33 cellular contexts compared by ENCODE assay signal in genomic region chr1:15932612-15933011, GRCh38. TPM values are rescaled to one million over a fixed set of nuclear protein-coding genes. Genes with fewer than 3 reads are reported as not detected.
DNase-seq lines count a peak whose midpoint lies in the region; ATAC-seq, FAIRE-seq and TF ChIP-seq lines count a peak whose summit lies in the region.
"Had no signal": no experiment of that assay in that cellular context is flagged by ENCODE, and none has a peak within 500 bp of the region (broad histone marks: within the 10 kb centered on the region; RNA-seq: fewer than 3 reads in every experiment).

No MANE protein-coding gene starts in this region.

- no peaks in the 10 kb centered on the region for H4K20me1 ChIP-seq in HepG2 (ENCODE audit: insufficient read depth, low read length)
- no peaks in the 10 kb centered on the region for H4K20me1 ChIP-seq in MM.1S (ENCODE audit: insufficient read depth, low read length)

- peaks cover 21% of the 10 kb centered on the region for H3K36me3 Mint-ChIP-seq in T-helper 17 cell (ENCODE audit: low read depth)
- H3K36me3 Mint-ChIP-seq in endodermal cell (ENCODE audit: low read depth): peaks cover 87% of the 10 kb centered on the region
- peaks cover 74 to 92% of the 10 kb centered on the region in 2 donors for H3K36me3 Mint-ChIP-seq in stimulated activated naive B cell treated with anti-CD40 and anti-IgM and Interleukin-4, amounts not matched to agents 10 μg/mL and 1 μg/mL and 100 μg/mL, for 72 hours
- peaks cover 83% of the 10 kb centered on the region for H3K36me3 Mint-ChIP-seq in mesothelial cell of epicardium

- H2AFZ ChIP-seq in HepG2 (ENCODE audit: low read length) (no peak overlapping the region), MM.1S (ENCODE audit: low read length) (no peak overlapping the region)

- WGBS in liver: 95% methylated on average over 9 of the region's 9 CpGs
- 100% methylated on average over 7 of the region's 9 CpGs for WGBS in HepG2 (ENCODE audit: low lambda C conversion rate)
- 91 to 97% methylated on average over 7 to 9 of the region's 9 CpGs for WGBS in endodermal cell (ENCODE audit: insufficient coverage in 1 of 2, insufficient read length in 1 of 2), 2 experiments

- FAIRE-seq in HepG2 (lab: Jason Lieb, UNC): no peak
- FAIRE-seq: GM12892 had no signal

- TF ChIP-seq RAD21 in liver (IDR thresholded peaks at IDR 0.05) (no peak), HepG2 (CRISPR knock-in tag; IDR thresholded peaks at IDR 0.05) (no peak)

- no peaks in the 10 kb centered on the region for H3K9me3 Mint-ChIP-seq in endodermal cell
- H3K9me3 Mint-ChIP-seq in stimulated activated naive B cell treated with anti-CD40 and anti-IgM and Interleukin-4, amounts not matched to agents 10 μg/mL and 1 μg/mL and 100 μg/mL, for 72 hours: no peaks in the 10 kb centered on the region
- H3K9me3 Mint-ChIP-seq in mesothelial cell of epicardium: no peaks in the 10 kb centered on the region

- no peak overlapping the region for H3K4me2 ChIP-seq in HepG2 (ENCODE audit: low read depth, low read length)
- H3K4me2 ChIP-seq in MM.1S (ENCODE audit: low read depth, low read length): no peak overlapping the region
- H3K4me2 ChIP-seq: BLaER1 treated with 17β-estradiol and CSF1 and Interleukin-3, amounts not matched to agents 10 nM and 100 nM had no signal

- POLR2A ChIA-PET in HepG2 (lab: Yijun Ruan, JAX): no interaction called here

- H3K36me3 ChIP-seq in liver (ENCODE audit: control insufficient read depth in 4 of 4, insufficient read depth in 3 of 4, low read depth in 1 of 4, low read length in 3 of 4) (peaks cover 24 to 92% (median 67%) of the 10 kb centered on the region in 4 donors), HepG2 (replicated peaks in 1 of 2; ENCODE audit: control insufficient read depth in 1 of 2, insufficient read depth in 2 of 2, low read length in 2 of 2) (peaks cover 58 to 93% of the 10 kb centered on the region in 2 experiments), endodermal cell (ENCODE audit: control insufficient read depth, insufficient read depth, low read length) (peaks cover 92% of the 10 kb centered on the region), MM.1S (replicated peaks; ENCODE audit: insufficient read depth, low read length) (peaks cover 29% of the 10 kb centered on the region)

- CTCF ChIA-PET in HepG2 (lab: Yijun Ruan, JAX; ENCODE audit: low intra/inter-chr PET ratio, low total read pairs): no interaction called here

- H3K27me3 Mint-ChIP-seq in T-helper 17 cell (no peaks in the 10 kb centered on the region), endodermal cell (ENCODE audit: insufficient read depth) (no peaks in the 10 kb centered on the region), mesothelial cell of epicardium (ENCODE audit: low read depth) (no peaks in the 10 kb centered on the region)
- no peaks in the 10 kb centered on the region for H3K27me3 Mint-ChIP-seq in stimulated activated naive B cell treated with anti-CD40 and anti-IgM and Interleukin-4, amounts not matched to agents 10 μg/mL and 1 μg/mL and 100 μg/mL, for 72 hours
- H3K27me3 Mint-ChIP-seq: activated CD8-positive, alpha-beta memory T cell treated with anti-CD3 and anti-CD28 coated beads, Interleukin-2, amount 10 ng/mL, durations not matched to agents 7 days and 5 days; naive thymus-derived CD4-positive, alpha-beta T cell had no signal

- TF ChIP-seq CTCF in liver (IDR thresholded peaks at IDR 0.05; ENCODE audit: low read depth, low read length, missing input control) (no peak), HepG2 (CRISPR knock-in tag; IDR thresholded peaks at IDR 0.05) (no peak), endodermal cell (conservative IDR thresholded peaks at IDR 0.05) (no peak), mesothelial cell of epicardium (IDR thresholded peaks at IDR 0.05; ENCODE audit: unreplicated experiment) (no peak), MM.1S (IDR thresholded peaks at IDR 0.05; ENCODE audit: low read length) (no peak)

- BruUV-seq in HepG2 (replicated peaks; lab: Mats Ljungman, UMichigan): no TSS peak

- no peak for TF ChIP-seq POLR2A in HepG2 (IDR thresholded peaks at IDR 0.05; ENCODE audit: insufficient read depth in 1 of 2, low read depth in 2 of 2, low read length in 2 of 2)

- no peak for TF ChIP-seq EP300 in HepG2 (IDR thresholded peaks at IDR 0.05; ENCODE audit: low read depth in 2 of 2, low read length in 2 of 2)
- no peak for TF ChIP-seq EP300 in HepG2 (CRISPR knock-in tag; IDR thresholded peaks at IDR 0.05; ENCODE audit: borderline replicate concordance)

- no peaks in the 10 kb centered on the region for H3K9me3 ChIP-seq in liver (ENCODE audit: control insufficient read depth in 4 of 4, low read length in 3 of 4)
- no peaks in the 10 kb centered on the region for H3K9me3 ChIP-seq in HepG2 (ENCODE audit: low read length)
- H3K9me3 ChIP-seq in T-helper 17 cell (ENCODE audit: control insufficient read depth, low read length, poor library complexity, severe bottlenecking): no peaks in the 10 kb centered on the region
- H3K9me3 ChIP-seq in endodermal cell (ENCODE audit: control insufficient read depth, low read length): no peaks in the 10 kb centered on the region
- H3K9me3 ChIP-seq in MM.1S (replicated peaks; ENCODE audit: insufficient read depth, low read length): no peaks in the 10 kb centered on the region
- H3K9me3 ChIP-seq: BLaER1 treated with 17β-estradiol and CSF1 and Interleukin-3, amounts not matched to agents 10 nM and 100 nM; suprapubic skin; upper lobe of left lung had no signal

- H3K27ac Mint-ChIP-seq in T-helper 17 cell: peak overlapping the region; percentile 60
- H3K27ac Mint-ChIP-seq in endodermal cell: peak overlapping the region; percentile 60
- peak overlapping the region; percentile 47 for H3K27ac Mint-ChIP-seq in stimulated activated naive B cell treated with anti-CD40 and anti-IgM and Interleukin-4, amounts not matched to agents 10 μg/mL and 1 μg/mL and 100 μg/mL, for 72 hours
- H3K27ac Mint-ChIP-seq in mesothelial cell of epicardium: no peak overlapping the region

- intact Hi-C loops in HepG2 (cut with micrococcal nuclease; ENCODE audit: unreplicated experiment): no loop called here

- no peaks in the 10 kb centered on the region for H3K79me2 ChIP-seq in HepG2 (ENCODE audit: insufficient read depth, low read length)
- H3K79me2 ChIP-seq in MM.1S (ENCODE audit: low read length): peaks cover 5% of the 10 kb centered on the region; the same call in 1 of the 2 replicates

- ATAC-seq in HepG2 (no peak), T-helper 17 cell (no peak)
- no peak for ATAC-seq in stimulated activated naive B cell treated with anti-CD40 and anti-IgM and Interleukin-4, amounts not matched to agents 10 μg/mL and 1 μg/mL and 100 μg/mL, for 72 hours (replicated peaks)
- ATAC-seq: activated CD8-positive, alpha-beta memory T cell treated with anti-CD3 and anti-CD28 coated beads, Interleukin-2, amount 10 ng/mL, durations not matched to agents 7 days and 5 days; left lobe of liver; naive thymus-derived CD4-positive, alpha-beta T cell; PC-3; Right ventricle myocardium inferior had no signal

- H3K4me1 ChIP-seq in liver (ENCODE audit: control insufficient read depth in 4 of 4, insufficient read depth in 4 of 4, low read length in 3 of 4) (peaks cover 0 to 3% (median 0%) of the 10 kb centered on the region in 4 donors), HepG2 (ENCODE audit: insufficient read depth, low read length) (peaks cover 4% of the 10 kb centered on the region), endodermal cell (ENCODE audit: control insufficient read depth, insufficient read depth, low read length) (no peaks in the 10 kb centered on the region), MM.1S (ENCODE audit: low read length) (no peaks in the 10 kb centered on the region)

- H3K9me2 ChIP-seq in MM.1S (replicated peaks; ENCODE audit: insufficient read depth, low read length): no peaks in the 10 kb centered on the region

- in situ Hi-C loops in HepG2 (cut with HindIII; ENCODE audit: extremely low pct_ligation_motif_present, low pct_unique_long_range_greater_than_20kb): no loop called here

- H3K4me3 Mint-ChIP-seq in T-helper 17 cell (no peak overlapping the region), endodermal cell (no peak overlapping the region), mesothelial cell of epicardium (no peak overlapping the region)
- no peak overlapping the region for H3K4me3 Mint-ChIP-seq in stimulated activated naive B cell treated with anti-CD40 and anti-IgM and Interleukin-4, amounts not matched to agents 10 μg/mL and 1 μg/mL and 100 μg/mL, for 72 hours
- H3K4me3 Mint-ChIP-seq: activated CD8-positive, alpha-beta memory T cell treated with anti-CD3 and anti-CD28 coated beads, Interleukin-2, amount 10 ng/mL, durations not matched to agents 7 days and 5 days; naive thymus-derived CD4-positive, alpha-beta T cell had no signal

- H3K27ac ChIP-seq in liver (ENCODE audit: low read depth in 1 of 2, low read length in 2 of 2): no peak overlapping the region
- no peak overlapping the region for H3K27ac ChIP-seq in HepG2 (ENCODE audit: extremely low read length, insufficient read depth, low read length)
- no peak overlapping the region for H3K27ac ChIP-seq in endodermal cell (ENCODE audit: low read depth, low read length)
- no peak overlapping the region for H3K27ac ChIP-seq in MM.1S (ENCODE audit: low read length)
- H3K27ac ChIP-seq: BLaER1 treated with 17β-estradiol and CSF1 and Interleukin-3, amounts not matched to agents 10 nM and 100 nM; coronary artery; suprapubic skin; upper lobe of left lung had no signal

- H3K9ac ChIP-seq in liver (ENCODE audit: low read depth in 1 of 2, low read length in 2 of 2) (no peak overlapping the region), HepG2 (ENCODE audit: insufficient read depth, low read depth, low read length) (no peak overlapping the region), endodermal cell (ENCODE audit: extremely low read depth, low read length, poor library complexity, severe bottlenecking) (no peak overlapping the region), MM.1S (ENCODE audit: low read length) (no peak overlapping the region)
- H3K9ac ChIP-seq: BLaER1 treated with 17β-estradiol and CSF1 and Interleukin-3, amounts not matched to agents 10 nM and 100 nM had no signal

- DNase-seq in HepG2 (ENCODE audit: low spot score) (no peak), T-helper 17 cell (no peak), endodermal cell (no peak), mesothelial cell of epicardium (ENCODE audit: low spot score in 2 of 2, unreplicated experiment in 2 of 2) (no peak), MM.1S (no peak)
- no peak for DNase-seq in stimulated activated naive B cell treated with anti-CD40 and anti-IgM and Interleukin-4, amounts not matched to agents 10 μg/mL and 1 μg/mL and 100 μg/mL, for 72 hours
- DNase-seq: activated CD4-positive, alpha-beta T cell treated with anti-CD3 and anti-CD28 coated beads for 4 hours; activated CD8-positive, alpha-beta memory T cell treated with anti-CD3 and anti-CD28 coated beads, Interleukin-2, amount 10 ng/mL, durations not matched to agents 7 days and 5 days; activated naive CD4-positive, alpha-beta T cell treated with Interleukin-2 at 50 U/mL for 16 hours; activated T-cell treated with anti-CD3 and anti-CD28 coated beads, Interleukin-2, amount 50 U/mL, for 48 hours; anterior cingulate cortex; DMS153; effector CD8-positive, alpha-beta T cell; glutamatergic neuron; H7; naive thymus-derived CD4-positive, alpha-beta T cell; NCI-H1417; NCI-H2081; NCI-H2227 treated with DMSO at 0.1 percent for 48 hours; NCI-H526 treated with DMSO at 0.1 percent for 48 hours; NK-92 treated with Interleukin-12 subunit alpha and Interleukin-12 subunit beta, amount 100 ng/mL, for 24 hours; occipital lobe; PC-3; stimulated activated CD4-positive, alpha-beta T cell treated with anti-CD3 and anti-CD28 coated beads, Interleukin-15, amount 100 ng/mL, for 24 hours; stimulated activated CD4-positive, alpha-beta T cell treated with anti-CD3 and anti-CD28 coated beads, Interleukin-4, amount 100 ng/mL, for 4 hours; upper lobe of left lung had no signal

- no peaks in the 10 kb centered on the region for H3F3A ChIP-seq in MM.1S (ENCODE audit: insufficient read depth, low read length)

- H3K4me3 ChIP-seq in liver (ENCODE audit: low read depth in 1 of 3, low read length in 3 of 3) (no peak overlapping the region), HepG2 (replicated peaks in 1 of 3; ENCODE audit: insufficient read depth in 1 of 3, low read depth in 2 of 3, low read length in 3 of 3) (no peak overlapping the region), endodermal cell (ENCODE audit: low read length) (no peak overlapping the region), MM.1S (ENCODE audit: low read length) (no peak overlapping the region)
- H3K4me3 ChIP-seq: BLaER1 treated with 17β-estradiol and CSF1 and Interleukin-3, amounts not matched to agents 10 nM and 100 nM; coronary artery; suprapubic skin; upper lobe of left lung had no signal

- H3K4me1 Mint-ChIP-seq in T-helper 17 cell: peaks cover 8% of the 10 kb centered on the region
- H3K4me1 Mint-ChIP-seq in endodermal cell: peaks cover 4% of the 10 kb centered on the region
- peaks cover 5 to 22% of the 10 kb centered on the region in 2 donors for H3K4me1 Mint-ChIP-seq in stimulated activated naive B cell treated with anti-CD40 and anti-IgM and Interleukin-4, amounts not matched to agents 10 μg/mL and 1 μg/mL and 100 μg/mL, for 72 hours
- no peaks in the 10 kb centered on the region for H3K4me1 Mint-ChIP-seq in mesothelial cell of epicardium

- H3K27me3 ChIP-seq in liver (ENCODE audit: control insufficient read depth in 4 of 4, insufficient read depth in 4 of 4, low read length in 3 of 4) (no peaks in the 10 kb centered on the region), HepG2 (ENCODE audit: control insufficient read depth in 1 of 2, insufficient read depth in 2 of 2, low read length in 2 of 2) (no peaks in the 10 kb centered on the region), endodermal cell (ENCODE audit: control insufficient read depth, insufficient read depth, low read length, poor library complexity, severe bottlenecking) (no peaks in the 10 kb centered on the region), MM.1S (replicated peaks; ENCODE audit: insufficient read depth, low read length) (no peaks in the 10 kb centered on the region)
- H3K27me3 ChIP-seq: BLaER1 treated with 17β-estradiol and CSF1 and Interleukin-3, amounts not matched to agents 10 nM and 100 nM; suprapubic skin; upper lobe of left lung had no signal

RNA-seq across cellular contexts. Expression of gene ZBTB17, which starts 43.3 kb away (rescaled TPM):
- total RNA-seq in liver (10 to 100 TPM; 10.4 to 15.1 TPM), HepG2 (2016; rRNA removed; fragmentation: Illumina TruSeq; extraction: Trizol) (10.1 and 16.7 TPM in 2 replicates), T-helper 17 cell (10 to 100 TPM; 71.7 to 99.0 TPM), endodermal cell (10 to 100 TPM; 28.0 to 31.7 TPM), mesothelial cell of epicardium (46.0 to 48.6 TPM (median 48.6 TPM) in 3 replicates)
- polyA plus RNA-seq in liver (1 to 10 TPM; 8.9 to 9.4 TPM), HepG2 (2011; rRNA removed) (17.0 and 21.0 TPM in 2 replicates)
- 7.6 and 9.2 TPM in 2 replicates for total RNA-seq in HepG2 (2016; cell fraction: cytosol; rRNA removed; fragmentation: Illumina TruSeq; extraction: Trizol; ENCODE audit: low read depth)
- 11.2 and 19.1 TPM in 2 replicates for total RNA-seq in HepG2 (2016; cell fraction: insoluble cytoplasmic fraction; rRNA removed; fragmentation: Illumina TruSeq; extraction: Trizol)
- total RNA-seq in HepG2 (2016; cell fraction: membrane; rRNA removed; fragmentation: Illumina TruSeq; extraction: Trizol): 9.9 and 11.1 TPM in 2 replicates
- 17.0 and 18.5 TPM in 2 replicates for total RNA-seq in HepG2 (2016; cell fraction: nucleus; rRNA removed; fragmentation: Illumina TruSeq; extraction: Trizol)
- 10.1 and 18.8 TPM in 2 replicates for polyA plus RNA-seq in HepG2 (2011; cell fraction: cytosol; rRNA removed)
- 96.3 and 129 TPM in 2 replicates for polyA plus RNA-seq in HepG2 (2011; cell fraction: nucleus; rRNA removed)
- 7.7 and 12.7 TPM in 2 replicates for polyA plus RNA-seq in HepG2 (2012)
- polyA plus RNA-seq in HepG2 (2016; cell fraction: cytosol; fragmentation: Illumina TruSeq; extraction: Trizol; ENCODE audit: low read depth): 3.5 and 3.6 TPM in 2 replicates
- 11.1 and 12.0 TPM in 2 replicates for polyA plus RNA-seq in HepG2 (2016; cell fraction: insoluble cytoplasmic fraction; fragmentation: Illumina TruSeq; extraction: Trizol; ENCODE audit: low read depth)
- polyA plus RNA-seq in HepG2 (2016; cell fraction: membrane; fragmentation: Illumina TruSeq; extraction: Trizol; ENCODE audit: low read depth): 6.7 and 7.4 TPM in 2 replicates
- 36.9 and 37.2 TPM in 2 replicates for polyA plus RNA-seq in HepG2 (2016; cell fraction: nucleus; fragmentation: Illumina TruSeq; extraction: Trizol; ENCODE audit: insufficient read depth, low read depth)
- polyA minus RNA-seq in HepG2 (2011; rRNA and poly(A)+ RNA removed; ENCODE audit: low replicate concordance): 46.0 and 46.5 TPM in 2 replicates
- polyA minus RNA-seq in HepG2 (2011; cell fraction: cytosol; rRNA and poly(A)+ RNA removed): 6.1 and 9.8 TPM in 2 replicates
- 14.4 and 22.9 TPM in 2 replicates for polyA minus RNA-seq in HepG2 (2011; cell fraction: nucleus; rRNA and poly(A)+ RNA removed)
- 35.1 TPM for polyA plus RNA-seq in endodermal cell (2013, experiment 1 of 2)
- 32.6 TPM for polyA plus RNA-seq in endodermal cell (2013, experiment 2 of 2)
